In the genomic region with DNA sequence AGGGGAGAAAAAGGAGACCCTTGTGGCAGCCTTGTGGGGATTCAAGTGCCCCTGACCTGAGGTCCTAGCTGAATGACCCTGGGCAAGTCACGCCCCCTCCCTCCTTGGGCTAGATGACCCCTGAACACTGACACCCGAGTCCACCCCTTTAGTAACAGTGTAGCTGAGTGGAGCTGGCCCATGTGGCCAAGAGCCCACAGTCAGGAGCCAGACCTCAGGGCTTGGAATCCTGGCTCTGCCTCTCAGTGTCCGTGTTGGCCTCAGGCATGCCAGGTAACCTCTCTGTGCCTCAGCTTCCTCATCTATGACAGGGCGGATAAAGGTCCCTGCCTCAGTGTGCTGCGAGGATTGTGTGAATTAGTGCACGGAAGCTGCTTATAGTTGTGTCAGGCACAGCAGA, we compare ENCODE assay signal across 1 cellular context.
TF ChIP-seq lines count a peak whose summit lies in the region.

No MANE protein-coding gene starts in this region.

TF ChIP-seq in K562, 482 proteins besides CTCF, POLR2A, EP300 and RAD21:
- TF ChIP-seq PCBP2 (IDR thresholded peaks at IDR 0.05; ENCODE audit: low read depth, low read length, poor library complexity, severe bottlenecking) (no peak), KLF13 (tag; IDR thresholded peaks at IDR 0.05; ENCODE audit: borderline replicate concordance, low read depth) (0 out of 2 replicates have a peak, but pooled peaks have one; percentile 30), STAT5B (CRISPR knock-in tag; IDR thresholded peaks at IDR 0.05) (no peak), MYNN (IDR thresholded peaks at IDR 0.05) (no peak), MYNN (CRISPR knock-in tag; IDR thresholded peaks at IDR 0.05) (no peak), TEAD4 (IDR thresholded peaks at IDR 0.05; ENCODE audit: low read length) (no peak), TEAD4 (CRISPR knock-in tag; IDR thresholded peaks at IDR 0.05; ENCODE audit: borderline replicate concordance) (no peak)
- TF ChIP-seq, protein P1, sequence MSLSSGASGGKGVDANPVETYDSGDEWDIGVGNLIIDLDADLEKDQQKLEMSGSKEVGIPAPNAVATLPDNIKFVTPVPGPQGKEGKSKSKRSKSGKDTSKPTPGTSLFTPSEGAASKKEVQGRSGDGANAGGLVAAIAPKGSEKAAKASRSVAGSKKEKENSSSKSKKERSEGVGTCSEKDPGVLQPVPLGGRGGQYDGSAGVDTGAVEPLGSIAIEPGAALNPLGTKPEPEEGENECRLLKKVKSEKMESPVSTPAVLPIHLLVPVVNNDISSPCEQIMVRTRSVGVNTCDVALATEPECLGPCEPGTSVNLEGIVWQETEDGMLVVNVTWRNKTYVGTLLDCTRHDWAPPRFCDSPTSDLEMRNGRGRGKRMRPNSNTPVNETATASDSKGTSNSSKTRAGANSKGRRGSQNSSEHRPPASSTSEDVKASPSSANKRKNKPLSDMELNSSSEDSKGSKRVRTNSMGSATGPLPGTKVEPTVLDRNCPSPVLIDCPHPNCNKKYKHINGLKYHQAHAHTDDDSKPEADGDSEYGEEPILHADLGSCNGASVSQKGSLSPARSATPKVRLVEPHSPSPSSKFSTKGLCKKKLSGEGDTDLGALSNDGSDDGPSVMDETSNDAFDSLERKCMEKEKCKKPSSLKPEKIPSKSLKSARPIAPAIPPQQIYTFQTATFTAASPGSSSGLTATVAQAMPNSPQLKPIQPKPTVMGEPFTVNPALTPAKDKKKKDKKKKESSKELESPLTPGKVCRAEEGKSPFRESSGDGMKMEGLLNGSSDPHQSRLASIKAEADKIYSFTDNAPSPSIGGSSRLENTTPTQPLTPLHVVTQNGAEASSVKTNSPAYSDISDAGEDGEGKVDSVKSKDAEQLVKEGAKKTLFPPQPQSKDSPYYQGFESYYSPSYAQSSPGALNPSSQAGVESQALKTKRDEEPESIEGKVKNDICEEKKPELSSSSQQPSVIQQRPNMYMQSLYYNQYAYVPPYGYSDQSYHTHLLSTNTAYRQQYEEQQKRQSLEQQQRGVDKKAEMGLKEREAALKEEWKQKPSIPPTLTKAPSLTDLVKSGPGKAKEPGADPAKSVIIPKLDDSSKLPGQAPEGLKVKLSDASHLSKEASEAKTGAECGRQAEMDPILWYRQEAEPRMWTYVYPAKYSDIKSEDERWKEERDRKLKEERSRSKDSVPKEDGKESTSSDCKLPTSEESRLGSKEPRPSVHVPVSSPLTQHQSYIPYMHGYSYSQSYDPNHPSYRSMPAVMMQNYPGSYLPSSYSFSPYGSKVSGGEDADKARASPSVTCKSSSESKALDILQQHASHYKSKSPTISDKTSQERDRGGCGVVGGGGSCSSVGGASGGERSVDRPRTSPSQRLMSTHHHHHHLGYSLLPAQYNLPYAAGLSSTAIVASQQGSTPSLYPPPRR (CRISPR knock-in tag; IDR thresholded peaks at IDR 0.05; ENCODE audit: borderline replicate concordance), result no peak
- TF ChIP-seq, protein P2, sequence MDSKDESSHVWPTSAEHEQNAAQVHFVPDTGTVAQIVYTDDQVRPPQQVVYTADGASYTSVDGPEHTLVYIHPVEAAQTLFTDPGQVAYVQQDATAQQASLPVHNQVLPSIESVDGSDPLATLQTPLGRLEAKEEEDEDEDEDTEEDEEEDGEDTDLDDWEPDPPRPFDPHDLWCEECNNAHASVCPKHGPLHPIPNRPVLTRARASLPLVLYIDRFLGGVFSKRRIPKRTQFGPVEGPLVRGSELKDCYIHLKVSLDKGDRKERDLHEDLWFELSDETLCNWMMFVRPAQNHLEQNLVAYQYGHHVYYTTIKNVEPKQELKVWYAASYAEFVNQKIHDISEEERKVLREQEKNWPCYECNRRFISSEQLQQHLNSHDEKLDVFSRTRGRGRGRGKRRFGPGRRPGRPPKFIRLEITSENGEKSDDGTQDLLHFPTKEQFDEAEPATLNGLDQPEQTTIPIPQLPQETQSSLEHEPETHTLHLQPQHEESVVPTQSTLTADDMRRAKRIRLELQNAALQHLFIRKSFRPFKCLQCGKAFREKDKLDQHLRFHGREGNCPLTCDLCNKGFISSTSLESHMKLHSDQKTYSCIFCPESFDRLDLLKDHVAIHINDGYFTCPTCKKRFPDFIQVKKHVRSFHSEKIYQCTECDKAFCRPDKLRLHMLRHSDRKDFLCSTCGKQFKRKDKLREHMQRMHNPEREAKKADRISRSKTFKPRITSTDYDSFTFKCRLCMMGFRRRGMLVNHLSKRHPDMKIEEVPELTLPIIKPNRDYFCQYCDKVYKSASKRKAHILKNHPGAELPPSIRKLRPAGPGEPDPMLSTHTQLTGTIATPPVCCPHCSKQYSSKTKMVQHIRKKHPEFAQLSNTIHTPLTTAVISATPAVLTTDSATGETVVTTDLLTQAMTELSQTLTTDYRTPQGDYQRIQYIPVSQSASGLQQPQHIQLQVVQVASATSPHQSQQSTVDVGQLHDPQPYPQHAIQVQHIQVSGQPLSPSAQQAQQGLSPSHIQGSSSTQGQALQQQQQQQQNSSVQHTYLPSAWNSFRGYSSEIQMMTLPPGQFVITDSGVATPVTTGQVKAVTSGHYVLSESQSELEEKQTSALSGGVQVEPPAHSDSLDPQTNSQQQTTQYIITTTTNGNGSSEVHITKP (IDR thresholded peaks at IDR 0.05; ENCODE audit: partially characterized antibody), result no peak
TF ChIP-seq in K562: peak in this region for 1.
